ENCODE assay signal across 2 cellular contexts in genomic region chr9:124308606-124309310, GRCh38.
TF ChIP-seq lines count a peak whose summit lies in the region.

No MANE protein-coding gene starts in this region.

TF ChIP-seq in IMR-90, 13 proteins besides CTCF, POLR2A, EP300 and RAD21:
- TF ChIP-seq BHLHE40 (IDR thresholded peaks at IDR 0.05; ENCODE audit: low read depth, low read length) (no peak), ELK1 (IDR thresholded peaks at IDR 0.05; ENCODE audit: borderline replicate concordance, low read depth, low read length) (no peak), MXI1 (IDR thresholded peaks at IDR 0.05; ENCODE audit: borderline replicate concordance, low read depth, low read length) (no peak), RFX5 (IDR thresholded peaks at IDR 0.05; ENCODE audit: low read depth, low read length) (no peak), CEBPB (IDR thresholded peaks at IDR 0.05; ENCODE audit: low read depth, low read length) (no peak), MAZ (IDR thresholded peaks at IDR 0.05; ENCODE audit: borderline replicate concordance, low read depth, low read length) (no peak), MAFK (IDR thresholded peaks at IDR 0.05; ENCODE audit: low read depth, low read length) (no peak), USF2 (IDR thresholded peaks at IDR 0.05; ENCODE audit: low read depth, low read length) (no peak), CHD1 (IDR thresholded peaks at IDR 0.05; ENCODE audit: low read depth, low read length) (no peak), RCOR1 (IDR thresholded peaks at IDR 0.05; ENCODE audit: insufficient replicate concordance, low read length) (no peak), FOS (IDR thresholded peaks at IDR 0.05; ENCODE audit: low read depth, low read length) (no peak)

TF ChIP-seq in H1, 55 proteins besides CTCF, POLR2A, EP300 and RAD21:
- TF ChIP-seq SRF (IDR thresholded peaks at IDR 0.05; ENCODE audit: low read depth, low read length) (no peak), SP4 (IDR thresholded peaks at IDR 0.05; ENCODE audit: low read length) (no peak), CBX5 (IDR thresholded peaks at IDR 0.05; ENCODE audit: low read depth, low read length) (no peak), USF2 (IDR thresholded peaks at IDR 0.05; ENCODE audit: low read length) (no peak), EGR1 (IDR thresholded peaks at IDR 0.05; ENCODE audit: borderline replicate concordance, low read depth, low read length) (no peak), CHD2 (IDR thresholded peaks at IDR 0.05; ENCODE audit: low read length) (no peak), KDM4A (IDR thresholded peaks at IDR 0.05; ENCODE audit: low read depth, low read length, severe bottlenecking) (no peak), SIX5 (IDR thresholded peaks at IDR 0.05; ENCODE audit: low read depth, low read length) (no peak), ATF2 (IDR thresholded peaks at IDR 0.05; ENCODE audit: low read length) (no peak), SP1 (IDR thresholded peaks at IDR 0.05; ENCODE audit: low read depth, low read length) (no peak), NRF1 (IDR thresholded peaks at IDR 0.05; ENCODE audit: low read depth, low read length) (no peak), MAX (IDR thresholded peaks at IDR 0.05) (no peak), BRCA1 (IDR thresholded peaks at IDR 0.05; ENCODE audit: low read depth, low read length) (no peak), MAFK (IDR thresholded peaks at IDR 0.05; ENCODE audit: low read depth, low read length) (no peak), TAF1 (IDR thresholded peaks at IDR 0.05; ENCODE audit: low read depth, low read length) (no peak), SAP30 (IDR thresholded peaks at IDR 0.05; ENCODE audit: insufficient read depth, insufficient replicate concordance, low read length) (no peak), JUND (IDR thresholded peaks at IDR 0.05; ENCODE audit: low read length) (no peak), PHF8 (conservative IDR thresholded peaks at IDR 0.05; ENCODE audit: low read depth, low read length) (no peak), SP2 (IDR thresholded peaks at IDR 0.05; ENCODE audit: low read length) (no peak), ATF3 (IDR thresholded peaks at IDR 0.05; ENCODE audit: insufficient read depth, low read depth, low read length) (no peak)
